24 cellular contexts compared by ENCODE assay signal in genomic region chr7:50851891-50852290, GRCh38.
DNase-seq lines count a peak whose midpoint lies in the region; ATAC-seq and TF ChIP-seq lines count a peak whose summit lies in the region.
"Had no signal": no experiment of that assay in that cellular context is flagged by ENCODE, and none has a peak within 500 bp of the region (broad histone marks: within the 10 kb centered on the region; RNA-seq: fewer than 3 reads in every experiment).

No MANE protein-coding gene starts in this region.

- DNase-seq in DMS79 treated with DMSO at 0.1 percent for 48 hours (lab: John Stamatoyannopoulos, UW): peak; percentile 5
- no peak for DNase-seq in DMS79 (lab: John Stamatoyannopoulos, UW)
- DNase-seq in Calu3: peak; percentile 32
- DNase-seq in NCI-H69 (lab: John Stamatoyannopoulos, UW): peak; percentile 67
- DNase-seq in mesenchymal stem cell: no peak
- no peak for DNase-seq in NOMO-1 treated with DMSO at 0.1 percent for 48 hours (lab: John Stamatoyannopoulos, UW; ENCODE audit: unreplicated experiment)
- DNase-seq in activated T-cell treated with anti-CD3 and anti-CD28 coated beads, Interleukin-2, amount 50 U/mL, for 1 hour: no peak
- DNase-seq: activated CD4-positive, alpha-beta T cell treated with anti-CD3 and anti-CD28 coated beads, Interleukin-2, amount 10 ng/mL, durations not matched to agents 7 days and 5 days; activated naive CD4-positive, alpha-beta T cell; activated T-cell treated with anti-CD3 and anti-CD28 coated beads, Interleukin-2, amount 50 U/mL, for 72 hours; AML-193; CD4-positive, alpha-beta memory T cell; cerebellar nuclear complex; hypothalamus; midbrain; naive thymus-derived CD4-positive, alpha-beta T cell; NCI-H1417; NCI-H2107; nucleus accumbens had no signal

- H3K79me1 ChIP-seq in mesenchymal stem cell (replicated peaks; ENCODE audit: low read length, poor library complexity, severe bottlenecking): no peaks in the 10 kb centered on the region

- no peak overlapping the region for H4K8ac ChIP-seq in mesenchymal stem cell (ENCODE audit: low read length)

- peaks cover 10% of the 10 kb centered on the region for H3K4me1 ChIP-seq in mesenchymal stem cell (ENCODE audit: control insufficient read depth, insufficient read depth, low read depth, low read length)
- H3K4me1 ChIP-seq: gastroesophageal sphincter had no signal

- no peak overlapping the region for H3K4me3 Mint-ChIP-seq in Calu3 (ENCODE audit: low read depth, unreplicated experiment)
- H3K4me3 Mint-ChIP-seq: activated CD4-positive, alpha-beta T cell treated with anti-CD3 and anti-CD28 coated beads, Interleukin-2, amount 10 ng/mL, durations not matched to agents 7 days and 5 days; activated T-cell treated with anti-CD3 and anti-CD28 coated beads, Interleukin-2, amount 50 U/mL, for 72 hours; CD4-positive, alpha-beta memory T cell; naive thymus-derived CD4-positive, alpha-beta T cell; stimulated activated naive CD8-positive, alpha-beta T cell treated with anti-CD3 and anti-CD28 coated beads, Interleukin-15, Interleukin-2, amounts not matched to agents 100 ng/mL and 50 ng/mL, for 24 hours; WTC11 had no signal

- no peak overlapping the region for H3K27ac ChIP-seq in mesenchymal stem cell (ENCODE audit: low read length, poor library complexity, severe bottlenecking)
- H3K27ac ChIP-seq: gastroesophageal sphincter, KMS-11 had no signal

- H3K27ac Mint-ChIP-seq in Calu3 (ENCODE audit: unreplicated experiment): no peak overlapping the region
- H3K27ac Mint-ChIP-seq: activated CD4-positive, alpha-beta T cell treated with anti-CD3 and anti-CD28 coated beads, Interleukin-2, amount 10 ng/mL, durations not matched to agents 7 days and 5 days; activated T-cell treated with anti-CD3 and anti-CD28 coated beads, Interleukin-2, amount 50 U/mL, for 72 hours; CD4-positive, alpha-beta memory T cell; naive thymus-derived CD4-positive, alpha-beta T cell; stimulated activated naive CD8-positive, alpha-beta T cell treated with anti-CD3 and anti-CD28 coated beads, Interleukin-15, Interleukin-2, amounts not matched to agents 100 ng/mL and 50 ng/mL, for 24 hours; WTC11 had no signal

- no peak overlapping the region for H2BK15ac ChIP-seq in mesenchymal stem cell (ENCODE audit: low read depth, poor library complexity, severe bottlenecking)

- H3K18ac ChIP-seq in mesenchymal stem cell (ENCODE audit: low read depth in 1 of 2, low read length in 2 of 2): no peak overlapping the region

- H4K91ac ChIP-seq in mesenchymal stem cell (ENCODE audit: low read length): no peak overlapping the region

- H2AK5ac ChIP-seq in mesenchymal stem cell (ENCODE audit: low read length, severe bottlenecking): peak overlapping the region; percentile 6

- no peak overlapping the region for H3K23ac ChIP-seq in mesenchymal stem cell (ENCODE audit: low read length in 2 of 2)

- peaks cover 21% of the 10 kb centered on the region for H3K4me1 Mint-ChIP-seq in Calu3 (ENCODE audit: low read depth, unreplicated experiment)
- H3K4me1 Mint-ChIP-seq: activated CD4-positive, alpha-beta T cell treated with anti-CD3 and anti-CD28 coated beads, Interleukin-2, amount 10 ng/mL, durations not matched to agents 7 days and 5 days; CD4-positive, alpha-beta memory T cell; WTC11 had no signal

- no peak overlapping the region for H3K4ac ChIP-seq in mesenchymal stem cell (ENCODE audit: low read depth in 1 of 2, low read length in 2 of 2)

- CTCF ChIA-PET in Calu3 (lab: Charles Lee): interaction anchor here (0.5 to 1.5 kb wide), 3 partner anchors 13 to 301 kb away, joined by 3 to 5 read pairs (median 5); no protein-coding TSS in a partner anchor

- H2BK12ac ChIP-seq in mesenchymal stem cell (ENCODE audit: low read length in 2 of 2): no peak overlapping the region

- H3K9me3 Mint-ChIP-seq in Calu3 (ENCODE audit: low read depth, unreplicated experiment): peaks cover 4% of the 10 kb centered on the region
- H3K9me3 Mint-ChIP-seq: activated CD4-positive, alpha-beta T cell treated with anti-CD3 and anti-CD28 coated beads, Interleukin-2, amount 10 ng/mL, durations not matched to agents 7 days and 5 days; activated T-cell treated with anti-CD3 and anti-CD28 coated beads, Interleukin-2, amount 50 U/mL, for 72 hours; stimulated activated naive CD8-positive, alpha-beta T cell treated with anti-CD3 and anti-CD28 coated beads, Interleukin-15, Interleukin-2, amounts not matched to agents 100 ng/mL and 50 ng/mL, for 24 hours had no signal

- no peak overlapping the region for H3K4me2 ChIP-seq in mesenchymal stem cell (ENCODE audit: low read length, poor library complexity, severe bottlenecking)
- H3K4me2 ChIP-seq: KMS-11 had no signal

- no peaks in the 10 kb centered on the region for H3K36me3 ChIP-seq in mesenchymal stem cell (ENCODE audit: control insufficient read depth in 1 of 2, insufficient read depth in 2 of 2, low read depth in 1 of 2, low read length in 2 of 2)
- H3K36me3 ChIP-seq: gastroesophageal sphincter had no signal

- no peak overlapping the region for H2BK5ac ChIP-seq in mesenchymal stem cell (ENCODE audit: low read depth, low read length, poor library complexity, severe bottlenecking)

- H2AFZ ChIP-seq in mesenchymal stem cell (ENCODE audit: low read depth, low read length): no peak overlapping the region

- TF ChIP-seq CTCF in Calu3 (IDR thresholded peaks at IDR 0.05; ENCODE audit: unreplicated experiment): no peak

- H3K27me3 ChIP-seq in mesenchymal stem cell (ENCODE audit: control insufficient read depth in 1 of 2, insufficient read depth in 1 of 2, low read length in 2 of 2): peaks cover 0 to 11% of the 10 kb centered on the region in 2 experiments

- no peaks in the 10 kb centered on the region for H3K9me3 ChIP-seq in mesenchymal stem cell (ENCODE audit: control insufficient read depth, low read length)
- H3K9me3 ChIP-seq: gastroesophageal sphincter had no signal

- no peak overlapping the region for H3K14ac ChIP-seq in mesenchymal stem cell (ENCODE audit: low read length in 2 of 2)

- H3K4me3 ChIP-seq in mesenchymal stem cell (ENCODE audit: insufficient read depth in 1 of 2, low read depth in 1 of 2, low read length in 2 of 2): no peak overlapping the region
- H3K4me3 ChIP-seq: gastroesophageal sphincter had no signal

- H3K9ac ChIP-seq in mesenchymal stem cell (ENCODE audit: low read length): no peak overlapping the region
- H3K9ac ChIP-seq: KMS-11 had no signal

- BruUV-seq in Calu3 (replicated peaks; lab: Mats Ljungman, UMichigan): no TSS peak

- 88% methylated on average over 5 of the region's 6 CpGs for WGBS in mesenchymal stem cell

- H2BK120ac ChIP-seq in mesenchymal stem cell (ENCODE audit: low read depth, low read length): no peak overlapping the region

- intact Hi-C loops in Calu3 (cut with micrococcal nuclease; ENCODE audit: unreplicated experiment): no loop called here

- H3K36me3 Mint-ChIP-seq in Calu3 (ENCODE audit: insufficient read depth, unreplicated experiment): no peaks in the 10 kb centered on the region
- H3K36me3 Mint-ChIP-seq: CD4-positive, alpha-beta memory T cell; naive thymus-derived CD4-positive, alpha-beta T cell; WTC11 had no signal

- H3K27me3 Mint-ChIP-seq in Calu3 (ENCODE audit: unreplicated experiment): no peaks in the 10 kb centered on the region

- no peak for ATAC-seq in HG02588 (IDR thresholded peaks at IDR 0.05; ENCODE audit: unreplicated experiment)
- ATAC-seq: activated T-cell treated with anti-CD3 and anti-CD28 coated beads, Interleukin-2, amount 50 U/mL, for 72 hours; gastroesophageal sphincter; naive thymus-derived CD4-positive, alpha-beta T cell; WTC11 had no signal

Comparison
In these comparisons a context has a peak if more than half of its experiments do, and no peak if none do; other contexts are left out.
1. DNase-seq: peak in DMS79 treated with DMSO at 0.1 percent for 48 hours (single experiment), Calu3 (single experiment) and NCI-H69 (single experiment); none in DMS79 (single experiment), mesenchymal stem cell (single experiment), NOMO-1 treated with DMSO at 0.1 percent for 48 hours (single experiment) and activated T-cell treated with anti-CD3 and anti-CD28 coated beads, Interleukin-2, amount 50 U/mL, for 1 hour (single experiment).